Comparison of ENCODE assay signal across 12 cellular contexts in the genomic region with DNA sequence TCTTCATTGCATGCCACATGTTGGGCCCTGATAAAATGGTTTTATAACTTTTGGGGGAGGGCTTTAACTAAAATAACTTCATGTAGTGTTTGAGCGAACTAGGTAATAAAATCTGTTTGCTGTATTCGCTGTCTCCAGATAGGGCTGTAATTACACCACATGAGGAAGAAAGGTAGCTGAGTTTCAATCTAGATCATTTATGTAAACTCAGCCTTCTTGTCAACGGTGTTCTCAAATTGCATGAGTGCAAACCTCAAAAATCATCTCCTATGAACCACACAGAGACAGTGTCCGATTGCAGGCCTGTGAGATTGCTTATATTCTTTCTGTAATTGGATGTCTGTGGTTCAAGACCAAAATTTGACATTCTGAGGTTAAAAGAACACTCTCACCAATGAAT. TPM values are rescaled to one million over a fixed set of nuclear protein-coding genes. Genes with fewer than 3 reads are reported as not detected.
DNase-seq lines count a peak whose midpoint lies in the region; ATAC-seq and FAIRE-seq lines count a peak whose summit lies in the region.
"Had no signal": no experiment of that assay in that cellular context is flagged by ENCODE, and none has a peak within 500 bp of the region (broad histone marks: within the 10 kb centered on the region; RNA-seq: fewer than 3 reads in every experiment).

No MANE protein-coding gene starts in this region.

- peaks cover 0 to 3% of the 10 kb centered on the region in 2 donors for H3K4me1 ChIP-seq in small intestine (ENCODE audit: control insufficient read depth in 2 of 2, insufficient read depth in 1 of 2, low read depth in 1 of 2, low read length in 1 of 2)

- ATAC-seq in HG03175 (IDR thresholded peaks at IDR 0.05; ENCODE audit: unreplicated experiment), result no peak
- ATAC-seq: activated CD4-positive, alpha-beta T cell treated with anti-CD3 and anti-CD28 coated beads for 36 hours had no signal

- no peaks in the 10 kb centered on the region for H3K36me3 ChIP-seq in small intestine (ENCODE audit: control insufficient read depth in 2 of 2, insufficient read depth in 2 of 2, low read length in 2 of 2)
- H3K36me3 ChIP-seq: thyroid gland had no signal

- DNase-seq in NCI-H2171 treated with DMSO at 0.1 percent for 48 hours (lab: John Stamatoyannopoulos, UW), result peak; percentile 42
- DNase-seq in NCI-H2171 (lab: John Stamatoyannopoulos, UW), result no peak
- DNase-seq in NCI-H2196 (lab: John Stamatoyannopoulos, UW; ENCODE audit: unreplicated experiment), result peak; percentile 79
- peak; percentile 51 for DNase-seq in fibroblast of peridontal ligament (ENCODE audit: extremely low read depth)
- peak; percentile 79 for DNase-seq in small intestine
- DNase-seq in stimulated activated CD4-positive, alpha-beta T cell treated with anti-CD3 and anti-CD28 coated beads, Interleukin-2, amount 100 ng/mL, for 24 hours, result no peak
- DNase-seq in NCI-H446 (lab: John Stamatoyannopoulos, UW), result no peak
- DNase-seq: activated CD4-positive, alpha-beta T cell treated with anti-CD3 and anti-CD28 coated beads for 36 hours; NCI-H1930; RPMI8226; thyroid gland had no signal

- 27 to 64% (median 33%) methylated on average over 4 of the region's 4 CpGs for WGBS in small intestine, 3 donors

- H3K27me3 ChIP-seq in small intestine (ENCODE audit: control insufficient read depth in 2 of 2, insufficient read depth in 2 of 2, low read length in 2 of 2), result no peaks in the 10 kb centered on the region
- H3K27me3 ChIP-seq: thyroid gland had no signal

- H3K9me3 ChIP-seq in small intestine (ENCODE audit: control insufficient read depth, low read depth), result no peaks in the 10 kb centered on the region
- H3K9me3 ChIP-seq: thyroid gland had no signal

- peak overlapping the region; percentile 67 to 68 for H3K27ac ChIP-seq in small intestine (ENCODE audit: low read depth in 1 of 2, low read length in 1 of 2)

- H3K4me3 ChIP-seq in small intestine (ENCODE audit: low read depth in 1 of 2, low read length in 2 of 2), result no peak overlapping the region
- H3K4me3 ChIP-seq: thyroid gland had no signal

- FAIRE-seq in small intestine (lab: Jason Lieb, UNC), result no peak

RNA-seq across cellular contexts. Expression of a gene that starts 37.7 kb away (rescaled TPM):
- 1 to 10 TPM in 1 of 3 donors, under 1 TPM in 2; 0.45 to 3.0 (median 0.54) TPM for polyA plus RNA-seq in small intestine

Comparison
In these comparisons a context has a peak if more than half of its experiments do, and no peak if none do; other contexts are left out.
1. DNase-seq: peak in NCI-H2171 treated with DMSO at 0.1 percent for 48 hours (single experiment), NCI-H2196 (single experiment), fibroblast of peridontal ligament (single experiment) and small intestine (single experiment); none in NCI-H2171 (single experiment), stimulated activated CD4-positive, alpha-beta T cell treated with anti-CD3 and anti-CD28 coated beads, Interleukin-2, amount 100 ng/mL, for 24 hours (0 of 2) and NCI-H446 (0 of 2).